In the genomic region with DNA sequence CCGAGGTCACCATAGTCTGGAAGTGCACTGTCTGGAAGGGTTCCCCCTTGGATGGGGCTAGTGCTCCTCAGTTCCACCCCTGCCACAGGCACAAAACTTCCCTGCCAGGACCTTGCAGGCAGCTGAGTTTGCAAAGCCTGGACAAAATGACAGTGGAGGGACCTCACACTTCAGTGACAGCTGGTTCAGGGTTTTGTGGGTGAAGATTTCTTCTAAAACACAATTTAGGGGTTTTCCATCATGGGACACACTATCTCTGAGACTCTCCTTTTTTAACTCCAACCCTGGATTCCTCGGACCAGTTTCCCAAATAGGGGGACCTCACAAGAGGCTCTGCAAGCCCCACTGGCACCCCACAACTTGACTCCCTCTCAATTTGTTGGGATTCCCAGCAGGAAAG, we compare ENCODE assay signal across 28 cellular contexts.
"Had no signal": no experiment of that assay in that cellular context is flagged by ENCODE, and none has a peak within 500 bp of the region (broad histone marks: within the 10 kb centered on the region; RNA-seq: fewer than 3 reads in every experiment).

No MANE protein-coding gene starts in this region.

- H3K4me1 ChIP-seq: ascending aorta, uterus had no signal

- H3K9me3 ChIP-seq: ascending aorta, heart left ventricle, left lung, lower lobe of right lung, spleen, tibial nerve, uterus had no signal

- H3K9me3 Mint-ChIP-seq: activated CD4-positive, alpha-beta memory T cell treated with anti-CD3 and anti-CD28 coated beads for 36 hours; activated CD4-positive, alpha-beta T cell treated with anti-CD3 and anti-CD28 coated beads, Interleukin-2, amount 10 ng/mL, durations not matched to agents 24 days and 14 days; activated naive CD4-positive, alpha-beta T cell treated with anti-CD3 and anti-CD28 coated beads, Interleukin-2, amount 10 ng/mL, durations not matched to agents 7 days and 5 days; activated naive CD8-positive, alpha-beta T cell treated with anti-CD3 and anti-CD28 coated beads, Interleukin-2, amount 10 ng/mL, durations not matched to agents 7 days and 5 days; activated T-helper 1 cell treated with anti-CD3 and anti-CD28 coated beads, Interleukin-12 subunit alpha, Interleukin-12 subunit beta, Interleukin-2, Interleukin-4 antibody, amounts not matched to agents 30 ng/mL and 10 ng/mL and 1 ng/mL, durations not matched to agents 14 hours and 24 hours and 36 hours; immature natural killer cell; nephron had no signal

- H3K4me1 Mint-ChIP-seq: brain, nephron had no signal

- H3K27ac Mint-ChIP-seq: activated CD4-positive, alpha-beta memory T cell treated with anti-CD3 and anti-CD28 coated beads for 36 hours; activated CD4-positive, alpha-beta T cell treated with anti-CD3 and anti-CD28 coated beads, Interleukin-2, amount 10 ng/mL, durations not matched to agents 24 days and 14 days; activated naive CD4-positive, alpha-beta T cell treated with anti-CD3 and anti-CD28 coated beads, Interleukin-2, amount 10 ng/mL, durations not matched to agents 7 days and 5 days; activated naive CD8-positive, alpha-beta T cell treated with anti-CD3 and anti-CD28 coated beads, Interleukin-2, amount 10 ng/mL, durations not matched to agents 7 days and 5 days; activated T-helper 1 cell treated with anti-CD3 and anti-CD28 coated beads, Interleukin-12 subunit alpha, Interleukin-12 subunit beta, Interleukin-2, Interleukin-4 antibody, amounts not matched to agents 30 ng/mL and 10 ng/mL and 1 ng/mL, durations not matched to agents 14 hours and 24 hours and 36 hours; brain; nephron had no signal

- DNase-seq: activated CD4-positive, alpha-beta memory T cell treated with anti-CD3 and anti-CD28 coated beads for 36 hours; activated CD4-positive, alpha-beta T cell treated with anti-CD3 and anti-CD28 coated beads, Interleukin-2, amount 10 ng/mL, durations not matched to agents 24 days and 14 days; activated CD4-positive, CD25-positive, alpha-beta regulatory T cell treated with anti-CD3 and anti-CD28 coated beads, Interleukin-2, amount 50 U/mL, for 72 hours; activated CD8-positive, alpha-beta memory T cell treated with anti-CD3 and anti-CD28 coated beads, Interleukin-2, amount 50 U/mL, for 4 hours; activated effector memory CD4-positive, alpha-beta T cell treated with anti-CD3 and anti-CD28 coated beads, Interleukin-2, amount 50 U/mL, for 16 hours; activated naive CD4-positive, alpha-beta T cell treated with anti-CD3 and anti-CD28 coated beads, Interleukin-2, amount 10 ng/mL, durations not matched to agents 7 days and 5 days; activated naive CD8-positive, alpha-beta T cell treated with anti-CD3 and anti-CD28 coated beads, Interleukin-2, amount 10 ng/mL, durations not matched to agents 7 days and 5 days; activated T-cell treated with anti-CD3 and anti-CD28 coated beads, Interleukin-2, amount 50 U/mL, for 1 hour; cortex of kidney; foreskin fibroblast; heart left ventricle; hypothalamus; left lung; lower lobe of right lung; mesenchymal stem cell; posterior cingulate gyrus; right cardiac atrium; spleen; stimulated activated naive CD4-positive, alpha-beta T cell treated with Interleukin-2 at 50 U/mL for 16 hours; T-helper 9 cell; uterus; WERI-Rb-1 had no signal

- H3K27me3 ChIP-seq: ascending aorta, spleen, uterus had no signal

- H3K27ac ChIP-seq: ascending aorta, heart left ventricle, left lung, lower lobe of right lung, tibial nerve, uterus, WERI-Rb-1 had no signal

- H3K27me3 Mint-ChIP-seq: activated CD4-positive, alpha-beta memory T cell treated with anti-CD3 and anti-CD28 coated beads for 36 hours had no signal

- H3K4me3 ChIP-seq: ascending aorta, heart left ventricle, left lung, lower lobe of right lung, spleen, tibial nerve, uterus had no signal

- H3K36me3 ChIP-seq: ascending aorta, heart left ventricle, left lung, lower lobe of right lung, spleen, tibial nerve, uterus, WERI-Rb-1 had no signal

- H3K4me3 Mint-ChIP-seq: activated CD4-positive, alpha-beta memory T cell treated with anti-CD3 and anti-CD28 coated beads for 36 hours; activated CD4-positive, alpha-beta T cell treated with anti-CD3 and anti-CD28 coated beads, Interleukin-2, amount 10 ng/mL, durations not matched to agents 24 days and 14 days; activated naive CD4-positive, alpha-beta T cell treated with anti-CD3 and anti-CD28 coated beads, Interleukin-2, amount 10 ng/mL, durations not matched to agents 7 days and 5 days; activated naive CD8-positive, alpha-beta T cell treated with anti-CD3 and anti-CD28 coated beads, Interleukin-2, amount 10 ng/mL, durations not matched to agents 7 days and 5 days; activated T-helper 1 cell treated with anti-CD3 and anti-CD28 coated beads, Interleukin-12 subunit alpha, Interleukin-12 subunit beta, Interleukin-2, Interleukin-4 antibody, amounts not matched to agents 30 ng/mL and 10 ng/mL and 1 ng/mL, durations not matched to agents 14 hours and 24 hours and 36 hours; brain; nephron had no signal

- ATAC-seq: heart left ventricle, left lung, lower lobe of right lung, right cardiac atrium had no signal

- H3K36me3 Mint-ChIP-seq: activated CD4-positive, alpha-beta memory T cell treated with anti-CD3 and anti-CD28 coated beads for 36 hours; activated naive CD4-positive, alpha-beta T cell treated with anti-CD3 and anti-CD28 coated beads, Interleukin-2, amount 10 ng/mL, durations not matched to agents 7 days and 5 days; activated naive CD8-positive, alpha-beta T cell treated with anti-CD3 and anti-CD28 coated beads, Interleukin-2, amount 10 ng/mL, durations not matched to agents 7 days and 5 days; brain; immature natural killer cell had no signal
